In the genomic region with DNA sequence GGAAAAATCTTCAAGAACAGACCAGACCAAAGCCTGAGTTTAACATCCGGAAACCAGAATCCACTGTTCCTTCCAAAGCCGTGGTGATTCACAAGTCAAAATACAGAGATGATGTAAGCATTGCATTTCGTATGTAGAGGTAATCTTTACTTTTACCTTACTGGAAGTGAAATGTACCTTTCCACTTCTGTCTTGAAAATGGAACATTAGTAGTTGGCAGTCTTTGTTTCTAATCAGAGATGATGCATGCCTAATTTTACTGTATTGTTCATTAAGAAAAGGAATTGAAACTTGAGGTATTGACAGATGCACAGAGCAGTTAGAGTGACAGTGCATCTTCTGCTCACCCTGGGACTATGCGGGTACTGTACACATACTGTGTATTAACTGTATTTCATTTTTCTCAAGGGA, we compare ENCODE assay signal across 11 cellular contexts. TPM values are rescaled to one million over a fixed set of nuclear protein-coding genes. Genes with fewer than 3 reads are reported as not detected.
DNase-seq lines count a peak whose midpoint lies in the region; ATAC-seq, FAIRE-seq and TF ChIP-seq lines count a peak whose summit lies in the region.
"Had no signal": no experiment of that assay in that cellular context is flagged by ENCODE, and none has a peak within 500 bp of the region (broad histone marks: within the 10 kb centered on the region; RNA-seq: fewer than 3 reads in every experiment).

No MANE protein-coding gene starts in this region.

- no peak for DNase-seq in activated CD4-positive, CD25-positive, alpha-beta regulatory T cell treated with anti-CD3 and anti-CD28 coated beads, Interleukin-2, amount 50 U/mL, for 72 hours
- no peak for DNase-seq in H54 (ENCODE audit: insufficient read length, low spot score)
- DNase-seq in smooth muscle cell (lab: John Stamatoyannopoulos, UW; ENCODE audit: unreplicated experiment), result no peak
- no peak for DNase-seq in foreskin keratinocyte
- DNase-seq in stomach, result no peak
- no peak for DNase-seq in Peyer's patch
- DNase-seq: 8988T, substantia nigra had no signal

- H3K27me3 ChIP-seq in smooth muscle cell (ENCODE audit: low read depth), result no peaks in the 10 kb centered on the region
- H3K27me3 ChIP-seq in foreskin keratinocyte, result no peaks in the 10 kb centered on the region
- H3K27me3 ChIP-seq in stomach, result no peaks in the 10 kb centered on the region
- H3K27me3 ChIP-seq in Peyer's patch, result no peaks in the 10 kb centered on the region

- H3K9me3 ChIP-seq in smooth muscle cell (replicated peaks; ENCODE audit: low read depth) (no peaks in the 10 kb centered on the region), stomach (no peaks in the 10 kb centered on the region), Peyer's patch (no peaks in the 10 kb centered on the region)

- TF ChIP-seq POLR2A in H54 (IDR thresholded peaks at IDR 0.05; ENCODE audit: low read depth, low read length) (no peak), stomach (IDR thresholded peaks at IDR 0.05) (no peak), Peyer's patch (IDR thresholded peaks at IDR 0.05) (no peak)

- H3K4me3 ChIP-seq in smooth muscle cell (no peak overlapping the region), stomach (no peak overlapping the region), Peyer's patch (no peak overlapping the region)

- TF ChIP-seq EP300 in stomach (IDR thresholded peaks at IDR 0.05), result no peak

- H4K20me1 ChIP-seq in smooth muscle cell (ENCODE audit: low read depth), result no peaks in the 10 kb centered on the region

- no peak for TF ChIP-seq CTCF in smooth muscle cell (IDR thresholded peaks at IDR 0.05; ENCODE audit: borderline replicate concordance, insufficient read depth, poor library complexity, severe bottlenecking)
- TF ChIP-seq CTCF in foreskin keratinocyte (conservative IDR thresholded peaks at IDR 0.05), result no peak
- TF ChIP-seq CTCF in stomach (IDR thresholded peaks at IDR 0.05), result no peak
- TF ChIP-seq CTCF in Peyer's patch (IDR thresholded peaks at IDR 0.05), result no peak

- H3K4me2 ChIP-seq in smooth muscle cell, result no peak overlapping the region

- H3K27ac ChIP-seq in smooth muscle cell (ENCODE audit: low read depth) (peak overlapping the region; percentile 6), foreskin keratinocyte (no peak overlapping the region), stomach (no peak overlapping the region), Peyer's patch (no peak overlapping the region)
- H3K27ac ChIP-seq: VCaP had no signal

- no peak overlapping the region for H2AFZ ChIP-seq in smooth muscle cell (ENCODE audit: low read depth)

- 64% methylated on average over 4 of the region's 4 CpGs for WGBS in smooth muscle cell (ENCODE audit: low lambda C conversion rate)
- 81 to 95% (median 93%) methylated on average over 4 of the region's 4 CpGs for WGBS in stomach, 5 donors

- intact Hi-C loops in stomach (cut with DNase I; ENCODE audit: low total_unique reads), result no loop called here

- no peaks in the 10 kb centered on the region for H3K4me1 ChIP-seq in smooth muscle cell (ENCODE audit: low read depth)
- no peaks in the 10 kb centered on the region for H3K4me1 ChIP-seq in foreskin keratinocyte
- peaks cover 24 to 36% (median 33%) of the 10 kb centered on the region in 4 donors for H3K4me1 ChIP-seq in stomach
- H3K4me1 ChIP-seq in Peyer's patch, result no peaks in the 10 kb centered on the region

- peak; percentile 58 for FAIRE-seq in H54 (lab: Jason Lieb, UNC)

- peak; percentile 78 to 88 for ATAC-seq in activated CD4-positive, CD25-positive, alpha-beta regulatory T cell treated with anti-CD3 and anti-CD28 coated beads, Interleukin-2, amount 50 U/mL, for 24 hours
- ATAC-seq in HG03520 (IDR thresholded peaks at IDR 0.05; ENCODE audit: unreplicated experiment) (peak; percentile 91), foreskin keratinocyte (no peak)

- no peaks in the 10 kb centered on the region for H3K79me2 ChIP-seq in smooth muscle cell (ENCODE audit: low read depth)

- no peak overlapping the region for H3K9ac ChIP-seq in smooth muscle cell (ENCODE audit: low read depth)

- H3K36me3 ChIP-seq in smooth muscle cell (ENCODE audit: low read depth) (no peaks in the 10 kb centered on the region), stomach (peaks cover 13 to 35% (median 28%) of the 10 kb centered on the region in 4 donors), Peyer's patch (peaks cover 0 to 15% (median 0%) of the 10 kb centered on the region in 3 donors)

- peaks cover 7% of the 10 kb centered on the region for H3F3A ChIP-seq in smooth muscle cell (ENCODE audit: low read depth)

RNA-seq across cellular contexts. Expression of a gene that starts 34.6 kb away (rescaled TPM):
- 12.1 and 13.5 TPM in 2 replicates for total RNA-seq in smooth muscle cell
- 26.8 and 28.9 TPM in 2 replicates for polyA plus RNA-seq in smooth muscle cell
- 5.6 and 6.3 TPM in 2 replicates for total RNA-seq in foreskin keratinocyte
- polyA plus RNA-seq in foreskin keratinocyte, result 6.2 and 6.4 TPM in 2 replicates
- 10 to 100 TPM in 2 of 5 donors, 1 to 10 TPM in 2, under 1 TPM in 1; 0.58 to 45.1 (median 9.2) TPM for total RNA-seq in stomach
- polyA plus RNA-seq in stomach, result 10 to 100 TPM in 2 of 3 donors, 1 to 10 TPM in 1; 9.6 to 13.2 (median 10.2) TPM
- total RNA-seq in Peyer's patch, result 10 to 100 TPM in 1 of 4 donors, 1 to 10 TPM in 3; 3.2 to 19.8 (median 5.1) TPM
